Comparison of ENCODE assay signal across 8 cellular contexts in the genomic region with DNA sequence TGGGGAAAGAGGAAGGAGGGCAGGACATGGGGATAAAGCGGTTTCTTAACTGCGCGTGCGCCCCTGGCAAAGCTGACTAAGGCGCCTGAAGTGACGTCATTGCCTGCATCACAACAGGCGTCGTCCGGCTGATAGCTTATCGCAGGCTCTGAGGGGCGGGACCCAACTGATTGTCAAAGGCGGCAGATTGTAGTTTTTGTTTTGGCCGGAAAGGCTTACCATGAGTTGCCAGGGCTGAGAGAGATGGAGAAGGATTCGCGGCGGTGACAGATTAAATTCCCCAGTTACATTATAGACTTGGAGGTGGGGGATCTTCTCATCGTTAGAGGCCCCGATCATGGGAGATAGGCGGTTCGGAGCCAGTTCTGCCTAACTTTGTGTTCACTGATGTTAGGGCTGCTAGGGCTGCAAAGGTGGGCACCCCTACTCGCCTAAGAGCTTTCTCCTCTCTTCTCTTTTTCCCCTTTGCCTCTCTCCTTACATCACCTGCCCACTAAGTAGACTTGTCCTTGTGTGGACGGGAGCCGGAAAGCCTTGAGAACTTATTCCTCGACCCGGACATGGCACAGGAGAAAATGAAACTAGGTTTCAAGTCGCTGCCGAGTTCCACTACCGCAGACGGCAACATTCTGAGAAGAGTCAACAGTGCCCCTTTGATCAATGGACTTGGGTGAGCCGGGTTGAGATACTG. TPM values are rescaled to one million over a fixed set of nuclear protein-coding genes. Genes with fewer than 3 reads are reported as not detected.
DNase-seq lines count a peak whose midpoint lies in the region; TF ChIP-seq lines count a peak whose summit lies in the region.

No MANE protein-coding gene starts in this region.

- H3K27me3 Mint-ChIP-seq in HFFc6 (ENCODE audit: insufficient read depth) = no peaks in the 10 kb centered on the region; the same call in 1 of the 2 replicates
- no peaks in the 10 kb centered on the region for H3K27me3 Mint-ChIP-seq in activated naive CD4-positive, alpha-beta T cell treated with anti-CD3 and anti-CD28 coated beads, Interleukin-2, amount 10 ng/mL, durations not matched to agents 7 days and 5 days

- H3K4me3 Mint-ChIP-seq in HFFc6 = peak overlapping the region; percentile 96
- H3K4me3 Mint-ChIP-seq in activated naive CD4-positive, alpha-beta T cell treated with anti-CD3 and anti-CD28 coated beads, Interleukin-2, amount 10 ng/mL, durations not matched to agents 7 days and 5 days = peak overlapping the region; percentile 92

- peak; percentile 72 for DNase-seq in GM06990 (ENCODE audit: extremely low read depth, insufficient read length)
- peak; percentile 84 for DNase-seq in HFFc6
- peak; percentile 94 for DNase-seq in NAMALWA (ENCODE audit: low spot score)
- peak; percentile 92 for DNase-seq in SK-N-DZ (ENCODE audit: low spot score)
- DNase-seq in activated naive CD4-positive, alpha-beta T cell treated with anti-CD3 and anti-CD28 coated beads, Interleukin-2, amount 10 ng/mL, durations not matched to agents 7 days and 5 days = peak; percentile 93
- peak; percentile 79 for DNase-seq in germinal center (ENCODE audit: low spot score)
- DNase-seq in nucleus accumbens (lab: John Stamatoyannopoulos, UW) = peak; percentile 4 to 88 (median 63)
- peak; percentile 87 for DNase-seq in superior temporal gyrus (ENCODE audit: extremely low spot score)

- no peaks in the 10 kb centered on the region for H3K36me3 Mint-ChIP-seq in HFFc6 (ENCODE audit: low read depth)
- peaks cover 7% of the 10 kb centered on the region for H3K36me3 Mint-ChIP-seq in activated naive CD4-positive, alpha-beta T cell treated with anti-CD3 and anti-CD28 coated beads, Interleukin-2, amount 10 ng/mL, durations not matched to agents 7 days and 5 days

- no peak for TF ChIP-seq CTCF in GM06990 (IDR thresholded peaks at IDR 0.05; ENCODE audit: insufficient read depth, low read length, poor library complexity, severe bottlenecking)
- no peak for TF ChIP-seq CTCF in HFFc6 (IDR thresholded peaks at IDR 0.05)

- H3K27me3 ChIP-seq in GM06990 (replicated peaks; ENCODE audit: control insufficient read depth, insufficient read depth, low read length) = no peaks in the 10 kb centered on the region

- H3K27ac Mint-ChIP-seq in HFFc6 = peak overlapping the region; percentile 93
- H3K27ac Mint-ChIP-seq in activated naive CD4-positive, alpha-beta T cell treated with anti-CD3 and anti-CD28 coated beads, Interleukin-2, amount 10 ng/mL, durations not matched to agents 7 days and 5 days = peak overlapping the region; percentile 99

- H3K9me3 Mint-ChIP-seq in HFFc6 = no peaks in the 10 kb centered on the region
- H3K9me3 Mint-ChIP-seq in activated naive CD4-positive, alpha-beta T cell treated with anti-CD3 and anti-CD28 coated beads, Interleukin-2, amount 10 ng/mL, durations not matched to agents 7 days and 5 days = no peaks in the 10 kb centered on the region

- CTCF ChIA-PET in activated naive CD4-positive, alpha-beta T cell treated with anti-CD3 and anti-CD28 coated beads, Interleukin-2, amount 10 ng/mL, durations not matched to agents 7 days and 5 days (lab: Charles Lee) = interaction anchor here (0.7 to 1.0 kb wide), 2 partner anchors 10 to 12 kb away, joined by 3 read pairs; no protein-coding TSS in a partner anchor

- H3K4me1 Mint-ChIP-seq in HFFc6 (ENCODE audit: low read depth) = peaks cover 8% of the 10 kb centered on the region; the same call in 1 of the 2 replicates
- peaks cover 33% of the 10 kb centered on the region for H3K4me1 Mint-ChIP-seq in activated naive CD4-positive, alpha-beta T cell treated with anti-CD3 and anti-CD28 coated beads, Interleukin-2, amount 10 ng/mL, durations not matched to agents 7 days and 5 days

- H3K36me3 ChIP-seq in GM06990 (ENCODE audit: control insufficient read depth, insufficient read depth, low read length) = no peaks in the 10 kb centered on the region

- H3K4me3 ChIP-seq in GM06990 (replicated peaks; ENCODE audit: low read depth, low read length) = peak overlapping the region; percentile 71

RNA-seq across cellular contexts. Expression of gene PABIR2, which starts 10.2 kb away (rescaled TPM):
- total RNA-seq in HFFc6 (2021; fragmentation: NEBNext Ultra II Directional; extraction: Animal tissue kit (Norgen Biotek cat#: 25700)) = 10 to 100 TPM; 18.8 to 26.3 (median 24.8) TPM
- 30.5 and 34.1 TPM in 2 replicates for polyA plus RNA-seq in SK-N-DZ (2014; cell fraction: cytosol; rRNA removed)
- 42.9 and 79.1 TPM in 2 replicates for polyA plus RNA-seq in SK-N-DZ (2014; cell fraction: nucleus; rRNA removed)

Comparison
In these comparisons a context has a peak if more than half of its experiments do, and no peak if none do; other contexts are left out.
1. Peak in every context shown above with its lines: DNase-seq and H3K4me3 ChIP-seq.